Comparison of ENCODE assay signal across 8 cellular contexts in the genomic region with DNA sequence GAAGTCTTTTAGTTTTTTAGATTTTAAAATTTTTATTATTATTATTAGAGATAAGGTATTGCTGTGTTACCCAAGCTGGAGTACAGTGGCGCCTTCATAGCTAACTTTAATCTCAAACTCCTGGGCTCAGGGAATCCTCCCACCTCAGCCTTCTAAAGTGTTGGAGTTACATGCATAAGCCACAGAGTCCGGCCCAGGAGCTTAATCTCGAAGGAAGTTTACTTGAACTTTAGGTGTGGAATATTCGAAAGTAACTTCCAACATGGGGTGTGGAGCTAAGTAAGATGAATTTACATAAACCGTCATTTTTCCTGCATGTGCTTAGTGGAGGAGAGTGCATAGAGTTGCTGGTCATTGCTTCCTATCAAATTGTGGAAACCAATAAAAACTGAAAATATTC. TPM values are rescaled to one million over a fixed set of nuclear protein-coding genes. Genes with fewer than 3 reads are reported as not detected.
A peak's percentile ranks its signal among the peaks of the same experiment; 100 is the strongest.
DNase-seq lines count a peak whose midpoint lies in the region; ATAC-seq, FAIRE-seq and TF ChIP-seq lines count a peak whose summit lies in the region.
"Had no signal": no experiment of that assay in that cellular context is flagged by ENCODE, and none has a peak within 500 bp of the region (broad histone marks: within the 10 kb centered on the region; RNA-seq: fewer than 3 reads in every experiment).

No MANE protein-coding gene starts in this region.

- intact Hi-C loops in PC-3 (cut with micrococcal nuclease) = no loop called here

- H4K91ac ChIP-seq in H1 (replicated peaks; ENCODE audit: insufficient read length, low read length) = no peak overlapping the region

- ATAC-seq in PC-3 (no peak), gastroesophageal sphincter (no peak)

- FAIRE-seq in H1 (lab: Jason Lieb, UNC) = no peak

- H2BK20ac ChIP-seq in H1 (ENCODE audit: low read length) = no peak overlapping the region

- H3K56ac ChIP-seq in H1 (replicated peaks; ENCODE audit: insufficient read length, low read depth, low read length) = no peak overlapping the region

- peak overlapping the region; percentile 80 for H3K4me3 ChIP-seq in HAP-1
- H3K4me3 ChIP-seq in PC-3 (ENCODE audit: low read length) = peak overlapping the region; percentile 97
- peak overlapping the region in 3 of 4 experiments; percentile 85 to 99 (median 99); a peak in 5 of 8 replicates for H3K4me3 ChIP-seq in H1 (ENCODE audit: extremely low read depth in 1 of 4, insufficient read depth in 2 of 4, low read depth in 3 of 4, low read length in 4 of 4)
- H3K4me3 ChIP-seq in retinal pigment epithelial cell (ENCODE audit: low read length) = peak overlapping the region; percentile 99
- H3K4me3 ChIP-seq in gastroesophageal sphincter = peak overlapping the region in 1 of 2 donors; percentile 79

- H4K5ac ChIP-seq in H1 (ENCODE audit: insufficient read length, low read depth, low read length) = no peak overlapping the region

- no peak overlapping the region for H2BK12ac ChIP-seq in H1 (ENCODE audit: low read depth, low read length)

- H3K14ac ChIP-seq in H1 (ENCODE audit: insufficient read length) = no peak overlapping the region

- no TSS peak for BruUV-seq in PC-3 (replicated peaks; lab: Mats Ljungman, UMichigan)

- peaks cover 39% of the 10 kb centered on the region for H3K79me2 ChIP-seq in PC-3 (ENCODE audit: low read length)
- H3K79me2 ChIP-seq in H1 (ENCODE audit: control insufficient read depth in 1 of 2, insufficient read depth in 2 of 2, low read length in 2 of 2) = peaks cover 0 to 41% of the 10 kb centered on the region in 2 experiments; a peak in 3 of 4 replicates

- TF ChIP-seq POLR2A in H1 (IDR thresholded peaks at IDR 0.05; ENCODE audit: control extremely low read depth in 1 of 2, low read depth in 2 of 2, low read length in 2 of 2) (no peak), gastroesophageal sphincter (IDR thresholded peaks at IDR 0.05) (no peak)

- H3K4me1 ChIP-seq in HAP-1 (peaks cover 6% of the 10 kb centered on the region), PC-3 (ENCODE audit: insufficient read depth, low read length) (peaks cover 15% of the 10 kb centered on the region), H1 (replicated peaks in 1 of 4; ENCODE audit: control insufficient read depth in 3 of 4, insufficient read depth in 4 of 4, low read length in 3 of 4) (no peaks in the 10 kb centered on the region; a peak in 1 of 7 replicates), gastroesophageal sphincter (peaks cover 2 to 60% (median 14%) of the 10 kb centered on the region in 3 donors)

- H3K9ac ChIP-seq in PC-3 (ENCODE audit: low read length) (peak overlapping the region; percentile 95; the same call in 1 of the 2 replicates), H1 (replicated peaks in 1 of 4; ENCODE audit: extremely low read depth in 1 of 4, low read depth in 3 of 4, low read length in 3 of 4) (no peak overlapping the region; a peak in 1 of 7 replicates)

- H3K4me2 ChIP-seq in PC-3 (ENCODE audit: low read length) (peak overlapping the region; percentile 91), H1 (ENCODE audit: insufficient read depth in 1 of 2, low read depth in 2 of 2, low read length in 2 of 2) (peak overlapping the region; percentile 36 to 81; a peak in 2 of 4 replicates)

- DNase-seq in HAP-1 (ENCODE audit: low spot score in 2 of 2) (peak; percentile 16 to 30), PC-3 (no peak), H1 (ENCODE audit: low read depth in 1 of 2, low spot score in 2 of 2) (no peak), retinal pigment epithelial cell (ENCODE audit: low read depth) (no peak), medulla oblongata (ENCODE audit: extremely low spot score) (no peak), COLO668 (lab: John Stamatoyannopoulos, UW; ENCODE audit: unreplicated experiment) (no peak)
- DNase-seq: cerebellar nuclear complex had no signal

- POLR2A ChIA-PET in PC-3 (lab: Charles Lee; ENCODE audit: unreplicated experiment) (interaction anchor here (0.6 kb wide), 1 partner anchor 213 kb away, joined by 8 read pairs; no protein-coding TSS in a partner anchor), H1 (lab: Charles Lee; ENCODE audit: partially characterized antibody) (interaction anchor here (0.9 to 2.0 kb wide), 10 partner anchors 9 to 235 kb away, joined by 3 to 6 read pairs (median 4); a partner anchor contains a TSS)

- H2AFZ ChIP-seq in PC-3 (ENCODE audit: low read length) = no peak overlapping the region
- H2AFZ ChIP-seq in H1 (ENCODE audit: low read length) = no peak overlapping the region

- no peak overlapping the region for H3K23ac ChIP-seq in H1 (ENCODE audit: insufficient read length)

- no peaks in the 10 kb centered on the region for H3K9me2 ChIP-seq in PC-3 (replicated peaks; ENCODE audit: low read length)

- in situ Hi-C loops in HAP-1 (cut with MboI; ENCODE audit: low sequenced_read_pairs) = no loop called here

- peaks cover 5% of the 10 kb centered on the region; the same call in 1 of the 2 replicates for H3K79me1 ChIP-seq in H1 (ENCODE audit: low read depth, low read length)

- H3K36me3 ChIP-seq in HAP-1 (replicated peaks) = peaks cover 12% of the 10 kb centered on the region
- no peaks in the 10 kb centered on the region for H3K36me3 ChIP-seq in PC-3 (ENCODE audit: low read depth, low read length)
- peaks cover 0 to 7% (median 0%) of the 10 kb centered on the region in 4 experiments; a peak in 1 of 8 replicates for H3K36me3 ChIP-seq in H1 (ENCODE audit: control insufficient read depth in 2 of 4, insufficient read depth in 4 of 4, low read length in 3 of 4)
- H3K36me3 ChIP-seq in gastroesophageal sphincter = peaks cover 0 to 41% of the 10 kb centered on the region in 2 donors

- H3K9me3 ChIP-seq in HAP-1 (no peaks in the 10 kb centered on the region), PC-3 (ENCODE audit: low read length) (no peaks in the 10 kb centered on the region), H1 (ENCODE audit: insufficient read depth in 2 of 2, low read depth in 1 of 2, low read length in 1 of 2) (no peaks in the 10 kb centered on the region), gastroesophageal sphincter (no peaks in the 10 kb centered on the region)

- no peak for TF ChIP-seq EP300 in H1 (IDR thresholded peaks at IDR 0.05; ENCODE audit: borderline replicate concordance in 1 of 2, low read depth in 2 of 2, low read length in 2 of 2)
- no peak for TF ChIP-seq EP300 in gastroesophageal sphincter (IDR thresholded peaks at IDR 0.05)

- WGBS in H1 (ENCODE audit: extremely low coverage in 1 of 2, insufficient coverage in 1 of 2, insufficient read length in 1 of 2, insufficient replicate concordance in 2 of 2, low coverage in 1 of 2, low lambda C conversion rate in 2 of 2, missing lambda C conversion rate in 1 of 2), 2 experiments = 83% methylated on average over 5 of the region's 5 CpGs; no CpG with 5 or more reads in 1 of the 2 experiments
- 51 to 75% methylated on average over 4 to 5 of the region's 5 CpGs for WGBS in gastroesophageal sphincter (ENCODE audit: low coverage in 1 of 2), 2 donors

- H4K8ac ChIP-seq in H1 (ENCODE audit: extremely low read depth, insufficient read depth, low read length) = no peak overlapping the region

- H3K23me2 ChIP-seq in H1 (ENCODE audit: low read depth, low read length) = no peaks in the 10 kb centered on the region

- H2AK5ac ChIP-seq in H1 (ENCODE audit: low read depth, low read length) = no peak overlapping the region

- no peak overlapping the region for H2BK15ac ChIP-seq in H1 (ENCODE audit: low read length)

- H4K20me1 ChIP-seq in PC-3 (ENCODE audit: low read length) = no peaks in the 10 kb centered on the region
- no peaks in the 10 kb centered on the region for H4K20me1 ChIP-seq in H1 (replicated peaks in 1 of 2; ENCODE audit: control insufficient read depth in 1 of 2, insufficient read depth in 2 of 2, low read length in 2 of 2)

- TF ChIP-seq RAD21 in H1 (IDR thresholded peaks at IDR 0.05 in 1 of 2, conservative IDR thresholded peaks at IDR 0.05 in 1 of 2; ENCODE audit: low read depth in 2 of 2, low read length in 2 of 2) = no peak

- no peak overlapping the region for H2BK120ac ChIP-seq in H1 (replicated peaks; ENCODE audit: low read depth, low read length)

- H3K27me3 ChIP-seq in HAP-1 (ENCODE audit: low read depth) (no peaks in the 10 kb centered on the region), PC-3 (ENCODE audit: low read length) (no peaks in the 10 kb centered on the region), H1 (replicated peaks in 1 of 4; ENCODE audit: control insufficient read depth in 3 of 4, extremely low read depth in 1 of 4, insufficient read depth in 3 of 4, low read length in 3 of 4) (no peaks in the 10 kb centered on the region), gastroesophageal sphincter (no peaks in the 10 kb centered on the region)

- no peak for TF ChIP-seq CTCF in PC-3 (conservative IDR thresholded peaks at IDR 0.05; ENCODE audit: low read depth, low read length)
- no peak for TF ChIP-seq CTCF in H1 (IDR thresholded peaks at IDR 0.05; ENCODE audit: control extremely low read depth in 1 of 3, insufficient read depth in 1 of 3, low read depth in 1 of 3, low read length in 3 of 3)
- no peak for TF ChIP-seq CTCF in retinal pigment epithelial cell (conservative IDR thresholded peaks at IDR 0.05; ENCODE audit: low read depth, low read length)
- no peak for TF ChIP-seq CTCF in gastroesophageal sphincter (IDR thresholded peaks at IDR 0.05)

- no peak overlapping the region for H2BK5ac ChIP-seq in H1 (ENCODE audit: low read depth, low read length)

- no peak overlapping the region for H3K4ac ChIP-seq in H1 (replicated peaks; ENCODE audit: insufficient read length, low read depth, low read length)

- CTCF ChIA-PET in PC-3 (lab: Charles Lee) = interaction anchor here (1.5 kb wide), 1 partner anchor 129 kb away, joined by 6 read pairs; no protein-coding TSS in a partner anchor
- CTCF ChIA-PET in H1 (lab: Charles Lee; ENCODE audit: partially characterized antibody) = interaction anchor here (0.6 to 2.0 kb wide), 13 partner anchors 8 to 227 kb away, joined by 3 to 6 read pairs (median 4); a partner anchor contains a TSS

- H3F3A ChIP-seq in PC-3 (ENCODE audit: low read length, unreplicated experiment) = no peaks in the 10 kb centered on the region

- H3K18ac ChIP-seq in H1 (ENCODE audit: extremely low read depth, low read length) = no peak overlapping the region

- H3K27ac ChIP-seq in PC-3 (ENCODE audit: low read length) = no peak overlapping the region
- no peak overlapping the region for H3K27ac ChIP-seq in H1 (ENCODE audit: low read depth, low read length)
- no peak overlapping the region for H3K27ac ChIP-seq in gastroesophageal sphincter

RNA-seq across cellular contexts. Expression of a gene that starts 1.4 kb away (rescaled TPM):
- 95.0 and 97.3 TPM in 2 replicates for total RNA-seq in PC-3 (2014; rRNA removed)
- 77.4 and 82.2 TPM in 2 replicates for total RNA-seq in H1 (2021; fragmentation: NEBNext Ultra II Directional; extraction: Animal tissue kit (Norgen Biotek cat#: 25700))
- 65.0 and 99.4 TPM in 2 replicates for polyA plus RNA-seq in H1 (2011; rRNA removed)
- 70.3 TPM for polyA plus RNA-seq in H1 (2011; cell fraction: cytosol; rRNA removed)
- polyA plus RNA-seq in H1 (2011; cell fraction: nucleus; rRNA removed) = 116 TPM
- 40.6 to 52.0 TPM (median 47.2 TPM) in 4 replicates for polyA plus RNA-seq in H1 (2012, experiment 1 of 2)
- polyA plus RNA-seq in H1 (2012, experiment 2 of 2) = 48.0 TPM
- polyA plus RNA-seq in H1 (2013, experiment 1 of 2) = 46.4 TPM
- polyA plus RNA-seq in H1 (2013, experiment 2 of 2) = 46.3 TPM
- 146 and 155 TPM in 2 replicates for polyA minus RNA-seq in H1 (2011; rRNA and poly(A)+ RNA removed)
- polyA minus RNA-seq in H1 (2011; cell fraction: cytosol; rRNA and poly(A)+ RNA removed) = 48.5 TPM
- polyA minus RNA-seq in H1 (2011; cell fraction: nucleus; rRNA and poly(A)+ RNA removed) = 72.1 TPM
- total RNA-seq in gastroesophageal sphincter = 10 to 100 TPM; 47.8 to 81.1 (median 69.5) TPM

RNA-seq across cellular contexts. Expression of a gene that starts 1.8 kb away (rescaled TPM):
- total RNA-seq in PC-3 (2014; rRNA removed) (1.7 and 6.5 TPM in 2 replicates), gastroesophageal sphincter (1 to 10 TPM; 1.9 to 4.2 (median 2.5) TPM)
- total RNA-seq in H1 (2021; fragmentation: NEBNext Ultra II Directional; extraction: Animal tissue kit (Norgen Biotek cat#: 25700)) = 4.3 and 5.1 TPM in 2 replicates
- polyA plus RNA-seq in H1 (2011; rRNA removed) = 2.7 and 3.8 TPM in 2 replicates
- polyA plus RNA-seq in H1 (2011; cell fraction: cytosol; rRNA removed) = 3.5 TPM
- polyA plus RNA-seq in H1 (2011; cell fraction: nucleus; rRNA removed) = 2.0 TPM
- polyA plus RNA-seq in H1 (2012, experiment 1 of 2) = 3.8 to 5.3 TPM (median 5.2 TPM) in 4 replicates
- polyA plus RNA-seq in H1 (2012, experiment 2 of 2) = 1.7 TPM
- 2.8 TPM for polyA plus RNA-seq in H1 (2013, experiment 1 of 2)
- 2.4 TPM for polyA plus RNA-seq in H1 (2013, experiment 2 of 2)
- polyA minus RNA-seq in H1 (2011; rRNA and poly(A)+ RNA removed) = 7.4 and 8.5 TPM in 2 replicates
- 2.0 TPM for polyA minus RNA-seq in H1 (2011; cell fraction: cytosol; rRNA and poly(A)+ RNA removed)
- 7.6 TPM for polyA minus RNA-seq in H1 (2011; cell fraction: nucleus; rRNA and poly(A)+ RNA removed)

RNA-seq across cellular contexts. Expression of a gene that starts 25.0 kb away (rescaled TPM):
- 15.8 and 18.0 TPM in 2 replicates for total RNA-seq in PC-3 (2014; rRNA removed)
- 35.6 and 37.4 TPM in 2 replicates for total RNA-seq in H1 (2021; fragmentation: NEBNext Ultra II Directional; extraction: Animal tissue kit (Norgen Biotek cat#: 25700))
- 14.2 and 22.5 TPM in 2 replicates for polyA plus RNA-seq in H1 (2011; rRNA removed)
- 12.5 TPM for polyA plus RNA-seq in H1 (2011; cell fraction: cytosol; rRNA removed)
- polyA plus RNA-seq in H1 (2011; cell fraction: nucleus; rRNA removed) = 22.7 TPM
- 20.5 to 24.5 TPM (median 22.3 TPM) in 4 replicates for polyA plus RNA-seq in H1 (2012, experiment 1 of 2)
- 30.8 TPM for polyA plus RNA-seq in H1 (2012, experiment 2 of 2)
- 11.4 TPM for polyA plus RNA-seq in H1 (2013, experiment 1 of 2)
- 10.2 TPM for polyA plus RNA-seq in H1 (2013, experiment 2 of 2)
- 47.9 and 50.7 TPM in 2 replicates for polyA minus RNA-seq in H1 (2011; rRNA and poly(A)+ RNA removed)
- polyA minus RNA-seq in H1 (2011; cell fraction: cytosol; rRNA and poly(A)+ RNA removed) = 21.3 TPM
- polyA minus RNA-seq in H1 (2011; cell fraction: nucleus; rRNA and poly(A)+ RNA removed) = 58.3 TPM
- 10 to 100 TPM; 25.7 to 33.1 (median 30.2) TPM for total RNA-seq in gastroesophageal sphincter

Comparison
In these comparisons a context has a peak if more than half of its experiments do, and no peak if none do; other contexts are left out.
1. DNase-seq: peak in HAP-1 (2 of 2); none in PC-3 (single experiment), H1 (0 of 2), retinal pigment epithelial cell (single experiment), medulla oblongata (single experiment) and COLO668 (single experiment).